12 cellular contexts compared by ENCODE assay signal in genomic region chr6:133964052-133964451, GRCh38. TPM values are rescaled to one million over a fixed set of nuclear protein-coding genes. Genes with fewer than 3 reads are reported as not detected.
DNase-seq lines count a peak whose midpoint lies in the region; ATAC-seq and FAIRE-seq lines count a peak whose summit lies in the region.
"Had no signal": no experiment of that assay in that cellular context is flagged by ENCODE, and none has a peak within 500 bp of the region (broad histone marks: within the 10 kb centered on the region; RNA-seq: fewer than 3 reads in every experiment).

No MANE protein-coding gene starts in this region.

- peaks cover 5% of the 10 kb centered on the region for H3K36me3 Mint-ChIP-seq in activated CD4-positive, alpha-beta T cell treated with anti-CD3 and anti-CD28 coated beads for 36 hours (ENCODE audit: low read depth)

- H3K27me3 ChIP-seq in MG63, result no peaks in the 10 kb centered on the region

- H3K36me3 ChIP-seq in MG63, result peaks cover 4% of the 10 kb centered on the region; the same call in 1 of the 2 replicates

- intact Hi-C loops in activated CD4-positive, alpha-beta T cell treated with anti-CD3 and anti-CD28 coated beads for 36 hours (cut with DNase I, micrococcal nuclease), result loop anchor here in 1 of 2 experiments (1.0 kb wide), 1 partner anchor 11 kb away; the partner anchor contains the start of gene TBPL1

- CTCF ChIA-PET in activated CD4-positive, alpha-beta T cell treated with anti-CD3 and anti-CD28 coated beads for 36 hours (lab: Charles Lee), result interaction anchor here (0.7 to 2.6 kb wide), 2 partner anchors 9 to 11 kb away, joined by 3 to 14 read pairs; no protein-coding TSS in a partner anchor

- H3K4me3 ChIP-seq in MG63, result no peak overlapping the region
- H3K4me3 ChIP-seq: A549 had no signal

- FAIRE-seq in frontal cortex (lab: Jason Lieb, UNC), result no peak
- FAIRE-seq: A549 had no signal

- ATAC-seq in activated CD4-positive, alpha-beta T cell treated with anti-CD3 and anti-CD28 coated beads for 36 hours, result peak; percentile 77
- no peak for ATAC-seq in GM18870 (IDR thresholded peaks at IDR 0.05; ENCODE audit: unreplicated experiment)
- ATAC-seq: A549 had no signal

- peaks cover 66% of the 10 kb centered on the region for H3K4me1 Mint-ChIP-seq in activated CD4-positive, alpha-beta T cell treated with anti-CD3 and anti-CD28 coated beads for 36 hours

- no peaks in the 10 kb centered on the region for H3K9me3 Mint-ChIP-seq in activated CD4-positive, alpha-beta T cell treated with anti-CD3 and anti-CD28 coated beads for 36 hours (ENCODE audit: low read depth)
- H3K9me3 Mint-ChIP-seq: endodermal cell had no signal

- no peaks in the 10 kb centered on the region for H3K9me3 ChIP-seq in MG63
- H3K9me3 ChIP-seq: A549 had no signal

- no peak for DNase-seq in activated CD4-positive, alpha-beta T cell treated with anti-CD3 and anti-CD28 coated beads for 36 hours
- DNase-seq in activated CD4-positive, alpha-beta T cell treated with anti-CD3 and anti-CD28 coated beads, Interleukin-2, amount 50 U/mL, for 1 hour, result no peak
- DNase-seq in MG63, result peak; percentile 20
- peak; percentile 50 for DNase-seq in epithelial cell of prostate (ENCODE audit: low read depth, low spot score)
- DNase-seq in renal cortical epithelial cell (ENCODE audit: low read depth), result peak; percentile 44
- no peak for DNase-seq in frontal cortex (ENCODE audit: low spot score in 2 of 2)
- no peak for DNase-seq in mesenteric fat pad (ENCODE audit: low spot score)
- DNase-seq: activated CD4-positive, alpha-beta T cell treated with anti-CD3 and anti-CD28 coated beads for 48 hours; endodermal cell; NCI-H1417 had no signal

- no peak overlapping the region for H3K27ac ChIP-seq in epithelial cell of prostate
- H3K27ac ChIP-seq: A549 had no signal

- no peak overlapping the region for H3K27ac Mint-ChIP-seq in activated CD4-positive, alpha-beta T cell treated with anti-CD3 and anti-CD28 coated beads for 36 hours
- H3K27ac Mint-ChIP-seq: endodermal cell had no signal

- H3K4me3 Mint-ChIP-seq in activated CD4-positive, alpha-beta T cell treated with anti-CD3 and anti-CD28 coated beads for 36 hours, result no peak overlapping the region
- H3K4me3 Mint-ChIP-seq: endodermal cell had no signal

- H3K27me3 Mint-ChIP-seq in activated CD4-positive, alpha-beta T cell treated with anti-CD3 and anti-CD28 coated beads for 36 hours, result no peaks in the 10 kb centered on the region

- POLR2A ChIA-PET in activated CD4-positive, alpha-beta T cell treated with anti-CD3 and anti-CD28 coated beads for 36 hours (lab: Charles Lee), result no interaction called here

RNA-seq across cellular contexts. Expression of gene TBPL1, which starts 11.0 kb away (rescaled TPM):
- total RNA-seq in activated CD4-positive, alpha-beta T cell treated with anti-CD3 and anti-CD28 coated beads for 36 hours, result 10 to 100 TPM; 32.2 to 33.9 TPM
- 40.7 and 73.5 TPM in 2 replicates for total RNA-seq in MG63 (2014; rRNA removed; shearing (Covaris generic); ENCODE audit: low replicate concordance)
- total RNA-seq in renal cortical epithelial cell (16.5 and 23.5 TPM in 2 replicates), frontal cortex (29.3 TPM), mesenteric fat pad (16.5 TPM)

Comparison
In these comparisons a context has a peak if more than half of its experiments do, and no peak if none do; other contexts are left out.
1. DNase-seq: peak in MG63 (single experiment), epithelial cell of prostate (single experiment) and renal cortical epithelial cell (single experiment); none in activated CD4-positive, alpha-beta T cell treated with anti-CD3 and anti-CD28 coated beads for 36 hours (single experiment), activated CD4-positive, alpha-beta T cell treated with anti-CD3 and anti-CD28 coated beads, Interleukin-2, amount 50 U/mL, for 1 hour (single experiment), frontal cortex (0 of 2) and mesenteric fat pad (single experiment).